Comparison of ENCODE assay signal across 17 cellular contexts in genomic region chr21:36697473-36698159, GRCh38. TPM values are rescaled to one million over a fixed set of nuclear protein-coding genes. Genes with fewer than 3 reads are reported as not detected.
A peak's percentile ranks its signal among the peaks of the same experiment; 100 is the strongest.
DNase-seq lines count a peak whose midpoint lies in the region; ATAC-seq and TF ChIP-seq lines count a peak whose summit lies in the region.
"Had no signal": no experiment of that assay in that cellular context is flagged by ENCODE, and none has a peak within 500 bp of the region (broad histone marks: within the 10 kb centered on the region; RNA-seq: fewer than 3 reads in every experiment).

No MANE protein-coding gene starts in this region.

- no peaks in the 10 kb centered on the region for H3K9me3 Mint-ChIP-seq in neural progenitor cell

- H3F3A ChIP-seq in neural progenitor cell (ENCODE audit: low read depth): peaks cover 37% of the 10 kb centered on the region

- H3K4me2 ChIP-seq in neural progenitor cell: peak overlapping the region; percentile 37

- H3K27me3 Mint-ChIP-seq in neural progenitor cell (ENCODE audit: insufficient read depth, low read depth): peaks cover 81% of the 10 kb centered on the region

- H3K4me1 Mint-ChIP-seq in neural progenitor cell: peaks cover 34% of the 10 kb centered on the region

- peak overlapping the region; percentile 47; the same call in 1 of the 2 replicates for H3K9ac ChIP-seq in ES-I3 (ENCODE audit: low read depth, low read length)
- H3K9ac ChIP-seq in HUES64 (ENCODE audit: low read depth, low read length): no peak overlapping the region
- H3K9ac ChIP-seq in neural progenitor cell: no peak overlapping the region

- no peak for TF ChIP-seq CTCF in esophagus muscularis mucosa (IDR thresholded peaks at IDR 0.05)
- TF ChIP-seq CTCF in neural progenitor cell (IDR thresholded peaks at IDR 0.05): no peak
- TF ChIP-seq CTCF in tibial artery (IDR thresholded peaks at IDR 0.05): no peak

- H3K4me3 ChIP-seq in HUES64 (ENCODE audit: low read length): peak overlapping the region; percentile 22; the same call in 1 of the 2 replicates
- peak overlapping the region in 3 of 4 donors; percentile 45 to 55 (median 52) for H3K4me3 ChIP-seq in esophagus muscularis mucosa
- no peak overlapping the region for H3K4me3 ChIP-seq in neural progenitor cell
- H3K4me3 ChIP-seq in tibial artery: no peak overlapping the region

- no peak overlapping the region for H3K27ac Mint-ChIP-seq in neural progenitor cell

- H3K27me3 ChIP-seq in HUES64 (ENCODE audit: insufficient read depth, low read length): peaks cover 100% of the 10 kb centered on the region
- H3K27me3 ChIP-seq in esophagus muscularis mucosa: peaks cover 0 to 100% (median 99%) of the 10 kb centered on the region in 4 donors
- peaks cover 100% of the 10 kb centered on the region for H3K27me3 ChIP-seq in neural progenitor cell
- H3K27me3 ChIP-seq in tibial artery: peaks cover 3 to 100% of the 10 kb centered on the region in 2 donors

- no peaks in the 10 kb centered on the region for H3K36me3 ChIP-seq in ES-I3 (ENCODE audit: insufficient read depth, low read length)
- no peaks in the 10 kb centered on the region for H3K36me3 ChIP-seq in HUES64 (ENCODE audit: insufficient read depth, low read length)
- no peaks in the 10 kb centered on the region for H3K36me3 ChIP-seq in esophagus muscularis mucosa
- H3K36me3 ChIP-seq in neural progenitor cell: no peaks in the 10 kb centered on the region
- no peaks in the 10 kb centered on the region for H3K36me3 ChIP-seq in tibial artery
- H3K36me3 ChIP-seq: gastrocnemius medialis had no signal

- no peaks in the 10 kb centered on the region for H3K9me3 ChIP-seq in ES-I3 (ENCODE audit: control insufficient read depth, insufficient read depth, low read length)
- H3K9me3 ChIP-seq in HUES64 (ENCODE audit: insufficient read depth, low read depth, low read length): no peaks in the 10 kb centered on the region
- H3K9me3 ChIP-seq in esophagus muscularis mucosa: no peaks in the 10 kb centered on the region
- no peaks in the 10 kb centered on the region for H3K9me3 ChIP-seq in neural progenitor cell (ENCODE audit: low read depth)
- H3K9me3 ChIP-seq in tibial artery: no peaks in the 10 kb centered on the region
- H3K9me3 ChIP-seq: body of pancreas, gastrocnemius medialis had no signal

- H3K4me1 ChIP-seq in ES-I3 (ENCODE audit: insufficient read depth, low read length): peaks cover 10% of the 10 kb centered on the region; the same call in 1 of the 2 replicates
- peaks cover 27% of the 10 kb centered on the region for H3K4me1 ChIP-seq in HUES64 (ENCODE audit: insufficient read depth, low read length)
- peaks cover 57 to 86% (median 71%) of the 10 kb centered on the region in 4 donors for H3K4me1 ChIP-seq in esophagus muscularis mucosa
- peaks cover 55% of the 10 kb centered on the region for H3K4me1 ChIP-seq in neural progenitor cell
- peaks cover 0 to 71% (median 56%) of the 10 kb centered on the region in 4 donors for H3K4me1 ChIP-seq in tibial artery

- H3K79me2 ChIP-seq in neural progenitor cell (ENCODE audit: low read depth): no peaks in the 10 kb centered on the region

- DNase-seq in esophagus muscularis mucosa (ENCODE audit: extremely low spot score) (no peak), neural progenitor cell (ENCODE audit: low spot score) (peak; percentile 75), tibial artery (no peak)
- DNase-seq in activated effector memory CD4-positive, alpha-beta T cell treated with anti-CD3 and anti-CD28 coated beads, Interleukin-2, amount 50 U/mL, for 16 hours: no peak
- DNase-seq: activated CD4-positive, alpha-beta T cell treated with anti-CD3 and anti-CD28 coated beads, Interleukin-2, amount 50 U/mL, for 4 hours; activated gamma-delta T cell; body of pancreas; gastrocnemius medialis; KG1; left colon; NCI-H187; small intestine; T1000 had no signal

- no peak for TF ChIP-seq EP300 in esophagus muscularis mucosa (IDR thresholded peaks at IDR 0.05)

- peaks cover 96% of the 10 kb centered on the region for H4K20me1 ChIP-seq in neural progenitor cell (ENCODE audit: low read depth)

- H3K4me3 Mint-ChIP-seq in neural progenitor cell: no peak overlapping the region

- peaks cover 2% of the 10 kb centered on the region for H3K36me3 Mint-ChIP-seq in neural progenitor cell

- TF ChIP-seq POLR2A in esophagus muscularis mucosa (IDR thresholded peaks at IDR 0.05; ENCODE audit: low read depth): no peak

- intact Hi-C loops in esophagus muscularis mucosa (cut with DNase I) (no loop called here), tibial artery (cut with DNase I; ENCODE audit: low total_unique reads) (no loop called here)

- H2AFZ ChIP-seq in neural progenitor cell (replicated peaks): no peak overlapping the region

- 1% methylated on average over 52 of the region's 52 CpGs for WGBS in HUES64
- 5% methylated on average over 13 of the region's 52 CpGs for WGBS in esophagus muscularis mucosa

- H3K27ac ChIP-seq in HUES64 (ENCODE audit: low read depth, low read length): no peak overlapping the region
- H3K27ac ChIP-seq in esophagus muscularis mucosa (replicated peaks in 1 of 4): no peak overlapping the region
- no peak overlapping the region for H3K27ac ChIP-seq in neural progenitor cell
- H3K27ac ChIP-seq in tibial artery: no peak overlapping the region
- H3K27ac ChIP-seq: body of pancreas had no signal

- ATAC-seq in HG03097 (IDR thresholded peaks at IDR 0.05; ENCODE audit: low FRiP score, unreplicated experiment): no peak
- ATAC-seq in HG03442 (IDR thresholded peaks at IDR 0.05; ENCODE audit: unreplicated experiment): no peak
- ATAC-seq: body of pancreas had no signal

RNA-seq across cellular contexts. Expression of gene SIM2, which starts 1.3 kb away (rescaled TPM):
- polyA plus RNA-seq in HUES64 (2013, experiment 1 of 2): 0.10 TPM
- polyA plus RNA-seq in HUES64 (2013, experiment 2 of 2): not detected
- total RNA-seq in esophagus muscularis mucosa (under 1 TPM in 1 of 4 donors, not detected in 3; 0.42 TPM), neural progenitor cell (ENCODE audit: low replicate concordance) (not detected in 2 replicates)

Comparison
In these comparisons a context has a peak if more than half of its experiments do, and no peak if none do; other contexts are left out.
1. H3K4me3 ChIP-seq: peak in HUES64 (single experiment) and esophagus muscularis mucosa (3 of 4); none in neural progenitor cell (single experiment) and tibial artery (0 of 2).